Comparison of ENCODE assay signal across 9 cellular contexts in the genomic region with DNA sequence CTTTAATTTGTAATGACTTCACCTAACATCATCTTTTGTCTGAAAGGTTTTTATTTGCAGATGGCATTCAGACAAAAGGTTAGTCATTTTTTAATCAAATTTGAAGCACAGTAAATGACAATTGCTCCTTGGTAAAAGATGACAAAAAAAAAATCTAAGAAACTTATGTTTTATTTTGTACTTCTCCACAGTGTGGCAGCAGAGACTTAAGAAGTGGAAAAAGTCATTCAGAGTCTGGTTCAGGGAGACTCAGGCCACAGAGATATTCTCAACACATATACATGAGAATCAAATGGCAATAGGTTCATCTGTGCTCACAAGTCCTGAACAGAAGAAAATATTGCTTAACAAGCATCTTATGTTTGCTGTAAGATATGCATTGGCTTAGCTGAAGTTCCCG.
DNase-seq lines count a peak whose midpoint lies in the region; ATAC-seq, FAIRE-seq and TF ChIP-seq lines count a peak whose summit lies in the region.
"Had no signal": no experiment of that assay in that cellular context is flagged by ENCODE, and none has a peak within 500 bp of the region (broad histone marks: within the 10 kb centered on the region; RNA-seq: fewer than 3 reads in every experiment).

No MANE protein-coding gene starts in this region.

- H3K9me3 ChIP-seq in HepG2 (ENCODE audit: low read length): no peaks in the 10 kb centered on the region

- H3K4me2 ChIP-seq in HepG2 (ENCODE audit: low read depth, low read length): no peak overlapping the region

- H2AFZ ChIP-seq in HepG2 (ENCODE audit: low read length): no peak overlapping the region

- no peak overlapping the region for H3K9ac ChIP-seq in HepG2 (ENCODE audit: insufficient read depth, low read depth, low read length)

- no peaks in the 10 kb centered on the region for H3K36me3 ChIP-seq in HepG2 (replicated peaks in 1 of 2; ENCODE audit: control insufficient read depth in 1 of 2, insufficient read depth in 2 of 2, low read length in 2 of 2)

- no peaks in the 10 kb centered on the region for H3K79me2 ChIP-seq in HepG2 (ENCODE audit: insufficient read depth, low read length)

- in situ Hi-C loops in astrocyte of the cerebellum (cut with HindIII; ENCODE audit: low sequenced_read_pairs) (no loop called here), HepG2 (cut with HindIII; ENCODE audit: extremely low pct_ligation_motif_present, low pct_unique_long_range_greater_than_20kb) (loop anchor here (5.0 kb wide), 1 partner anchor 255 kb away; no protein-coding TSS in a partner anchor)

- H3K27me3 Mint-ChIP-seq in activated CD4-positive, alpha-beta memory T cell treated with anti-CD3 and anti-CD28 coated beads, Interleukin-2, amount 10 ng/mL, durations not matched to agents 7 days and 5 days: no peaks in the 10 kb centered on the region
- H3K27me3 Mint-ChIP-seq in activated CD4-positive, alpha-beta T cell treated with anti-CD3 and anti-CD28 coated beads for 36 hours: no peaks in the 10 kb centered on the region
- no peaks in the 10 kb centered on the region for H3K27me3 Mint-ChIP-seq in activated naive CD4-positive, alpha-beta T cell treated with anti-CD3 and anti-CD28 coated beads, Interleukin-2, amount 10 ng/mL, durations not matched to agents 7 days and 5 days

- no peak overlapping the region for H3K4me3 Mint-ChIP-seq in activated CD4-positive, alpha-beta memory T cell treated with anti-CD3 and anti-CD28 coated beads, Interleukin-2, amount 10 ng/mL, durations not matched to agents 7 days and 5 days
- H3K4me3 Mint-ChIP-seq in activated CD4-positive, alpha-beta T cell treated with anti-CD3 and anti-CD28 coated beads for 36 hours: no peak overlapping the region
- no peak overlapping the region for H3K4me3 Mint-ChIP-seq in activated naive CD4-positive, alpha-beta T cell treated with anti-CD3 and anti-CD28 coated beads, Interleukin-2, amount 10 ng/mL, durations not matched to agents 7 days and 5 days

- H3K4me3 ChIP-seq in astrocyte of the cerebellum (ENCODE audit: low read depth, low read length) (no peak overlapping the region), HepG2 (replicated peaks in 1 of 3; ENCODE audit: insufficient read depth in 1 of 3, low read depth in 2 of 3, low read length in 3 of 3) (no peak overlapping the region)

- DNase-seq in EL (peak; percentile 21), NCI-H1694 (lab: John Stamatoyannopoulos, UW) (peak; percentile 31), astrocyte of the cerebellum (ENCODE audit: low read depth) (peak; percentile 28), HepG2 (ENCODE audit: low spot score) (no peak)
- no peak for DNase-seq in activated CD4-positive, alpha-beta memory T cell treated with anti-CD3 and anti-CD28 coated beads, Interleukin-2, amount 10 ng/mL, durations not matched to agents 7 days and 5 days
- DNase-seq in activated CD4-positive, alpha-beta T cell treated with anti-CD3 and anti-CD28 coated beads for 36 hours: no peak
- DNase-seq in activated naive CD4-positive, alpha-beta T cell treated with anti-CD3 and anti-CD28 coated beads, Interleukin-2, amount 10 ng/mL, durations not matched to agents 7 days and 5 days: no peak

- intact Hi-C loops in HepG2 (cut with micrococcal nuclease; ENCODE audit: unreplicated experiment): loop anchor here (1.0 kb wide), 1 partner anchor 256 kb away; no protein-coding TSS in a partner anchor
- intact Hi-C loops in activated CD4-positive, alpha-beta T cell treated with anti-CD3 and anti-CD28 coated beads for 36 hours (cut with DNase I, micrococcal nuclease): loop anchor here (1.0 to 5.0 kb wide), 3 partner anchors 50 to 256 kb away; no protein-coding TSS in a partner anchor

- POLR2A ChIA-PET in HepG2 (lab: Yijun Ruan, JAX): no interaction called here
- POLR2A ChIA-PET in activated CD4-positive, alpha-beta memory T cell treated with anti-CD3 and anti-CD28 coated beads, Interleukin-2, amount 10 ng/mL, durations not matched to agents 7 days and 5 days (lab: Charles Lee): no interaction called here
- POLR2A ChIA-PET in activated CD4-positive, alpha-beta T cell treated with anti-CD3 and anti-CD28 coated beads for 36 hours (lab: Charles Lee): no interaction called here

- H3K27me3 ChIP-seq in HepG2 (ENCODE audit: control insufficient read depth in 1 of 2, insufficient read depth in 2 of 2, low read length in 2 of 2): no peaks in the 10 kb centered on the region

- TF ChIP-seq POLR2A in HepG2 (IDR thresholded peaks at IDR 0.05; ENCODE audit: insufficient read depth in 1 of 2, low read depth in 2 of 2, low read length in 2 of 2): no peak

- CTCF ChIA-PET in HepG2 (lab: Yijun Ruan, JAX; ENCODE audit: low intra/inter-chr PET ratio, low total read pairs): interaction anchor here (1.2 to 1.6 kb wide), 2 partner anchors 254 to 256 kb away, joined by 3 to 11 read pairs; no protein-coding TSS in a partner anchor
- CTCF ChIA-PET in activated CD4-positive, alpha-beta memory T cell treated with anti-CD3 and anti-CD28 coated beads, Interleukin-2, amount 10 ng/mL, durations not matched to agents 7 days and 5 days (lab: Charles Lee): no interaction called here
- CTCF ChIA-PET in activated CD4-positive, alpha-beta T cell treated with anti-CD3 and anti-CD28 coated beads for 36 hours (lab: Charles Lee): interaction anchor here (1.3 to 1.9 kb wide), 2 partner anchors 30 to 255 kb away, joined by 3 to 7 read pairs; no protein-coding TSS in a partner anchor
- CTCF ChIA-PET in activated naive CD4-positive, alpha-beta T cell treated with anti-CD3 and anti-CD28 coated beads, Interleukin-2, amount 10 ng/mL, durations not matched to agents 7 days and 5 days (lab: Charles Lee): interaction anchor here (1.5 kb wide), 1 partner anchor 255 kb away, joined by 3 read pairs; no protein-coding TSS in a partner anchor

- H3K4me1 ChIP-seq in HepG2 (ENCODE audit: insufficient read depth, low read length): no peaks in the 10 kb centered on the region

- no peak for TF ChIP-seq RAD21 in HepG2 (CRISPR knock-in tag; IDR thresholded peaks at IDR 0.05)

- TF ChIP-seq CTCF in astrocyte of the cerebellum (IDR thresholded peaks at IDR 0.05; ENCODE audit: low read depth, low read length, missing control alignments) (peak; percentile 36), HepG2 (CRISPR knock-in tag; IDR thresholded peaks at IDR 0.05) (peak; percentile 32; the same call in 1 of the 2 replicates)

- no peaks in the 10 kb centered on the region for H3K36me3 Mint-ChIP-seq in activated CD4-positive, alpha-beta memory T cell treated with anti-CD3 and anti-CD28 coated beads, Interleukin-2, amount 10 ng/mL, durations not matched to agents 7 days and 5 days (ENCODE audit: low read depth)
- no peaks in the 10 kb centered on the region for H3K36me3 Mint-ChIP-seq in activated CD4-positive, alpha-beta T cell treated with anti-CD3 and anti-CD28 coated beads for 36 hours (ENCODE audit: low read depth)
- no peaks in the 10 kb centered on the region for H3K36me3 Mint-ChIP-seq in activated naive CD4-positive, alpha-beta T cell treated with anti-CD3 and anti-CD28 coated beads, Interleukin-2, amount 10 ng/mL, durations not matched to agents 7 days and 5 days

- no peaks in the 10 kb centered on the region for H3K4me1 Mint-ChIP-seq in activated CD4-positive, alpha-beta memory T cell treated with anti-CD3 and anti-CD28 coated beads, Interleukin-2, amount 10 ng/mL, durations not matched to agents 7 days and 5 days
- no peaks in the 10 kb centered on the region for H3K4me1 Mint-ChIP-seq in activated CD4-positive, alpha-beta T cell treated with anti-CD3 and anti-CD28 coated beads for 36 hours
- no peaks in the 10 kb centered on the region for H3K4me1 Mint-ChIP-seq in activated naive CD4-positive, alpha-beta T cell treated with anti-CD3 and anti-CD28 coated beads, Interleukin-2, amount 10 ng/mL, durations not matched to agents 7 days and 5 days

- BruUV-seq in HepG2 (replicated peaks; lab: Mats Ljungman, UMichigan): no TSS peak

- H3K27ac ChIP-seq in HepG2 (ENCODE audit: extremely low read length, insufficient read depth, low read length): no peak overlapping the region
- H3K27ac ChIP-seq: HL-60 had no signal

- 0% methylated on average over 1 of the region's 1 CpG for WGBS in HepG2 (ENCODE audit: low lambda C conversion rate)

- H3K9me3 Mint-ChIP-seq in activated CD4-positive, alpha-beta memory T cell treated with anti-CD3 and anti-CD28 coated beads, Interleukin-2, amount 10 ng/mL, durations not matched to agents 7 days and 5 days: no peaks in the 10 kb centered on the region
- no peaks in the 10 kb centered on the region for H3K9me3 Mint-ChIP-seq in activated CD4-positive, alpha-beta T cell treated with anti-CD3 and anti-CD28 coated beads for 36 hours (ENCODE audit: low read depth)
- H3K9me3 Mint-ChIP-seq in activated naive CD4-positive, alpha-beta T cell treated with anti-CD3 and anti-CD28 coated beads, Interleukin-2, amount 10 ng/mL, durations not matched to agents 7 days and 5 days: no peaks in the 10 kb centered on the region

- TF ChIP-seq EP300 in HepG2 (IDR thresholded peaks at IDR 0.05; ENCODE audit: low read depth in 2 of 2, low read length in 2 of 2): no peak
- no peak for TF ChIP-seq EP300 in HepG2 (CRISPR knock-in tag; IDR thresholded peaks at IDR 0.05; ENCODE audit: borderline replicate concordance)

- no peak for FAIRE-seq in HepG2 (lab: Jason Lieb, UNC)

- H3K27ac Mint-ChIP-seq in activated CD4-positive, alpha-beta memory T cell treated with anti-CD3 and anti-CD28 coated beads, Interleukin-2, amount 10 ng/mL, durations not matched to agents 7 days and 5 days: no peak overlapping the region
- no peak overlapping the region for H3K27ac Mint-ChIP-seq in activated CD4-positive, alpha-beta T cell treated with anti-CD3 and anti-CD28 coated beads for 36 hours
- no peak overlapping the region for H3K27ac Mint-ChIP-seq in activated naive CD4-positive, alpha-beta T cell treated with anti-CD3 and anti-CD28 coated beads, Interleukin-2, amount 10 ng/mL, durations not matched to agents 7 days and 5 days

- ATAC-seq in HepG2 (no peak), HG03378 (IDR thresholded peaks at IDR 0.05; ENCODE audit: unreplicated experiment) (no peak)
- no peak for ATAC-seq in activated CD4-positive, alpha-beta T cell treated with anti-CD3 and anti-CD28 coated beads for 36 hours

- H4K20me1 ChIP-seq in HepG2 (ENCODE audit: insufficient read depth, low read length): no peaks in the 10 kb centered on the region

TF ChIP-seq in HepG2, 621 proteins besides CTCF, POLR2A, EP300 and RAD21:
- TF ChIP-seq STAG1 (CRISPR knock-in tag; IDR thresholded peaks at IDR 0.05): peak; percentile 65
- no peak for TF ChIP-seq ZBTB8A (CRISPR knock-in tag; IDR thresholded peaks at IDR 0.05; ENCODE audit: borderline replicate concordance, low read depth)
TF ChIP-seq in HepG2: peak in this region for 1.

Comparison
In these comparisons a context has a peak if more than half of its experiments do, and no peak if none do; other contexts are left out.
1. DNase-seq: peak in EL (single experiment), NCI-H1694 (single experiment) and astrocyte of the cerebellum (single experiment); none in HepG2 (single experiment), activated CD4-positive, alpha-beta memory T cell treated with anti-CD3 and anti-CD28 coated beads, Interleukin-2, amount 10 ng/mL, durations not matched to agents 7 days and 5 days (single experiment), activated CD4-positive, alpha-beta T cell treated with anti-CD3 and anti-CD28 coated beads for 36 hours (single experiment) and activated naive CD4-positive, alpha-beta T cell treated with anti-CD3 and anti-CD28 coated beads, Interleukin-2, amount 10 ng/mL, durations not matched to agents 7 days and 5 days (single experiment).